Comparison of ENCODE assay signal across 26 cellular contexts in the genomic region with DNA sequence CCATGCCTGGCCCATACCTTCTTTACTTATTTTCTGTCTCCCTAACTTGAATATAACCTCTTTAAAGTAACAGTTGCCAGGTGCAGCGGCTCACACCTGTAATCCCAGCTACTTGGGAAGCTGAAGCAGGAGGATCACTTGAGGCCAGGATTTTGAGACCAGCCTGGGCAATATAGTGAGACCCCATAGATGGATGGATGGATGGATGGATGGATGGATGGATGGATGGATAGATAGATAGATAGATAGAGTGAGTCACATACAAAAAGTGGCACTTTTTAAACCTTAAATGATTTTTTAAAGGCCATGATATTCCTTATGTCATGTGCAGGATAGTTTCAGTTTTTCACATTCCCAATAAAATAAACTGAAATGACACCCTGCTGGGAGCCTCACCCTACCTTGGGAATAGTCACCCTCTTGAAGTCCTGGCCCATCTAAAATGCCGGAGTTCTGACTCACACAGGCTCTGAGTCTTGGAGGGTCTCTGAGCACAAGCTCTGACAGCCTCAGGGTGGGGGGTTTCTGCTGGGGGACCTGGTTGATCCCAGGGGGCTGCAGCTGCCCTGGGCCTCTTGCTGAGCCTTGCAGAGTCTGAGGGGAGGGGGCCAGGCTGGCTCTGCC.
"Had no signal": no experiment of that assay in that cellular context is flagged by ENCODE, and none has a peak within 500 bp of the region (broad histone marks: within the 10 kb centered on the region; RNA-seq: fewer than 3 reads in every experiment).

No MANE protein-coding gene starts in this region.

- FAIRE-seq: endometrium had no signal

- H3K9me3 Mint-ChIP-seq: memory B cell; mesothelial cell of epicardium; natural killer cell; neural progenitor cell; stimulated activated effector memory CD8-positive, alpha-beta T cell treated with anti-CD3 and anti-CD28 coated beads, Interleukin-12 subunit alpha, Interleukin-12 subunit beta, amount 100 ng/mL, for 72 hours had no signal

- H3K36me3 ChIP-seq: neural progenitor cell, right lobe of liver had no signal

- H3K36me3 Mint-ChIP-seq: memory B cell, natural killer cell had no signal

- H3K4me1 ChIP-seq: gastrocnemius medialis, parathyroid adenoma, psoas muscle, right lobe of liver had no signal

- H3K4me3 ChIP-seq: dorsolateral prefrontal cortex, esophagus muscularis mucosa, gastrocnemius medialis, left ventricle myocardium inferior, lower lobe of right lung, neural progenitor cell, psoas muscle, right lobe of liver, testis, transverse colon had no signal

- H3K4me3 Mint-ChIP-seq: memory B cell; mesothelial cell of epicardium; natural killer cell; neural progenitor cell; stimulated activated effector memory CD8-positive, alpha-beta T cell treated with anti-CD3 and anti-CD28 coated beads, Interleukin-12 subunit alpha, Interleukin-12 subunit beta, amount 100 ng/mL, for 72 hours had no signal

- H3K27me3 ChIP-seq: dorsolateral prefrontal cortex, esophagus muscularis mucosa, gastrocnemius medialis, neural progenitor cell, right lobe of liver, testis, transverse colon had no signal

- DNase-seq: cortex of kidney; dorsolateral prefrontal cortex; effector memory CD4-positive, alpha-beta T cell; gastrocnemius medialis; glutamatergic neuron; islet precursor cell; left cardiac atrium; left ventricle myocardium inferior; lower lobe of right lung; natural killer cell; occipital lobe; psoas muscle; retina; right lobe of liver; stimulated activated CD4-positive, alpha-beta T cell treated with anti-CD3 and anti-CD28 coated beads, Interleukin-4, amount 100 ng/mL, for 1 hour; stimulated activated CD8-positive, alpha-beta memory T cell treated with anti-CD3 and anti-CD28 coated beads, Interleukin-4, amount 100 ng/mL, for 48 hours; stimulated activated naive CD8-positive, alpha-beta T cell treated with anti-CD3 and anti-CD28 coated beads, Interleukin-15, Interleukin-2, amounts not matched to agents 100 U/mL and 50 U/mL, for 24 hours; testis; transverse colon had no signal

- H3K27ac Mint-ChIP-seq: mesothelial cell of epicardium; natural killer cell; stimulated activated effector memory CD8-positive, alpha-beta T cell treated with anti-CD3 and anti-CD28 coated beads, Interleukin-12 subunit alpha, Interleukin-12 subunit beta, amount 100 ng/mL, for 72 hours had no signal

- H3K9me3 ChIP-seq: esophagus muscularis mucosa, gastrocnemius medialis, left ventricle myocardium inferior, lower lobe of right lung, psoas muscle, right lobe of liver, testis, transverse colon had no signal
